Comparison of ENCODE assay signal across 1 cellular context in the genomic region with DNA sequence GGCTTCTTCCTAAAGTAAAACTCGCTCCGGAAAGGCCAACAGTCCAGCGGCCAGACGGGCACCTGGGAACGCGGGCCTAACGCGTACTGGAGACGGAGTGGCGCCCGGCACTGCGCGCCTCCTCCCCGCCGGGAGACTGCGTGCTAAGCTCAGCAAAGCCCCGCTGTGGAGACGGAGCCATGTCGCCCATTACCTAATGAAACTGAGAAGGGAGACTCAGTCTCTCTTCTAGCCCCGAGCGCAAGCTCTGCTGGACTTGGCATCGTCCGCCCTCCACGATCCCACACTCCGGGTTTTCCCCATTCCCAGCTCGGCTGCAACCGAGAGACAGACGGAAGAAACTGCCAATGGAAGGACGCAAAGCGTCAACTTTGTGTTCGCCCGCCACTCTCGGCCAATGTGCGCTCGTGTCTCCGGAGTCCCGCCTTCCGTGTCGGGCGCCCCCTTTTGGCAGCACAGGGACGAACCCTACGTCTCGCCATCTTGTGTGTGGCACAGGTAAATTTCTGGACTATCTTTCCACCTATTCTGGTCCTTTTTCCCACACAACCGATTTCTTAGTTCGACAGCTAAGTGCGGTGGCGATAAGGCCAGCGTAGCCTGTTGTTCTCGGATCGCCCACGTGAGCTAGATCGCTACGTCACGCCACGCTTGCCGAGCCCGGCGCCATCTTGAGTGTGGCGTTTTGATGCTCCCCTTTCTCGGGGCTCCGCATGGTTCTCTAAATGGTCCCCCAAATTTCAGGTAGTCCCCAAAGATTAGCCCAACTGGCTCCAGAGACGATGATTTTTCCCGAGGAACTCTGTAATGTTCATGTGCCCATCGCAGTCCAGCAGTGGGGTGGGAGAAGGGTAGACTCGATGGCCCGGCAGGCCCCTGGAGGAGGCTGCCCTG.
TF ChIP-seq lines count a peak whose summit lies in the region.

No MANE protein-coding gene starts in this region.

TF ChIP-seq in K562, 482 proteins besides CTCF, POLR2A, EP300 and RAD21 (continued from another document and continues in another):
- TF ChIP-seq, protein P1, sequence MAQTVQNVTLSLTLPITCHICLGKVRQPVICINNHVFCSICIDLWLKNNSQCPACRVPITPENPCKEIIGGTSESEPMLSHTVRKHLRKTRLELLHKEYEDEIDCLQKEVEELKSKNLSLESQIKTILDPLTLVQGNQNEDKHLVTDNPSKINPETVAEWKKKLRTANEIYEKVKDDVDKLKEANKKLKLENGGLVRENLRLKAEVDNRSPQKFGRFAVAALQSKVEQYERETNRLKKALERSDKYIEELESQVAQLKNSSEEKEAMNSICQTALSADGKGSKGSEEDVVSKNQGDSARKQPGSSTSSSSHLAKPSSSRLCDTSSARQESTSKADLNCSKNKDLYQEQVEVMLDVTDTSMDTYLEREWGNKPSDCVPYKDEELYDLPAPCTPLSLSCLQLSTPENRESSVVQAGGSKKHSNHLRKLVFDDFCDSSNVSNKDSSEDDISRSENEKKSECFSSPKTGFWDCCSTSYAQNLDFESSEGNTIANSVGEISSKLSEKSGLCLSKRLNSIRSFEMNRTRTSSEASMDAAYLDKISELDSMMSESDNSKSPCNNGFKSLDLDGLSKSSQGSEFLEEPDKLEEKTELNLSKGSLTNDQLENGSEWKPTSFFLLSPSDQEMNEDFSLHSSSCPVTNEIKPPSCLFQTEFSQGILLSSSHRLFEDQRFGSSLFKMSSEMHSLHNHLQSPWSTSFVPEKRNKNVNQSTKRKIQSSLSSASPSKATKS (CRISPR knock-in tag; IDR thresholded peaks at IDR 0.05), result no peak
- TF ChIP-seq LCOR (CRISPR knock-in tag; IDR thresholded peaks at IDR 0.05) (peak; percentile 77), ILK (tag; IDR thresholded peaks at IDR 0.05; ENCODE audit: borderline replicate concordance, low read depth) (no peak), HNRNPUL1 (IDR thresholded peaks at IDR 0.05; ENCODE audit: low read length) (no peak), TAF15 (IDR thresholded peaks at IDR 0.05; ENCODE audit: low read depth, low read length) (no peak), YY1 (IDR thresholded peaks at IDR 0.05; ENCODE audit: borderline replicate concordance in 1 of 3, control insufficient read depth in 1 of 3, extremely low read depth in 1 of 3, insufficient read depth in 3 of 3, insufficient read length in 1 of 3, insufficient replicate concordance in 2 of 3, low read depth in 1 of 3, low read length in 2 of 3) (peak; percentile 96 to 99 (median 97)), BRF1 (IDR thresholded peaks at IDR 0.05; ENCODE audit: borderline replicate concordance, extremely low read depth, insufficient read length) (no peak), DDX20 (tag; IDR thresholded peaks at IDR 0.05; ENCODE audit: low read depth) (no peak), TBP (optimal IDR thresholded peaks at IDR 0.05; ENCODE audit: low read depth, low read length) (no peak), ZEB2 (IDR thresholded peaks at IDR 0.05) (no peak), NR1H2 (CRISPR knock-in tag; IDR thresholded peaks at IDR 0.05) (peak; percentile 83; the same call in 1 of the 2 replicates), KAT7 (CRISPR knock-in tag; IDR thresholded peaks at IDR 0.05; ENCODE audit: borderline replicate concordance) (peak; percentile 86; the same call in 1 of the 2 replicates), MYC (IDR thresholded peaks at IDR 0.05; ENCODE audit: low read depth, low read length) (peak; percentile 87), MYC (CRISPR knock-in tag; IDR thresholded peaks at IDR 0.05; ENCODE audit: borderline replicate concordance, low read depth) (peak; percentile 76; the same call in 1 of the 2 replicates), ZNF76 (CRISPR knock-in tag; IDR thresholded peaks at IDR 0.05; ENCODE audit: borderline replicate concordance) (no peak), NFRKB (IDR thresholded peaks at IDR 0.05; ENCODE audit: low read depth) (peak; percentile 99), KDM2B (CRISPR knock-in tag; IDR thresholded peaks at IDR 0.05) (0 out of 2 replicates have a peak, but pooled peaks have one; percentile 27), KAT2B (IDR thresholded peaks at IDR 0.05; ENCODE audit: low read depth, low read length) (no peak), DMBX1 (CRISPR knock-in tag; IDR thresholded peaks at IDR 0.05; ENCODE audit: borderline replicate concordance) (0 out of 2 replicates have a peak, but pooled peaks have one; percentile 55), PHF21A (IDR thresholded peaks at IDR 0.05; ENCODE audit: borderline replicate concordance, low read depth) (no peak), PHF20 (IDR thresholded peaks at IDR 0.05; ENCODE audit: partially characterized antibody) (no peak), RB1 (IDR thresholded peaks at IDR 0.05; ENCODE audit: low read depth) (peak; percentile 22; the same call in 1 of the 2 replicates), EGR1 (conservative IDR thresholded peaks at IDR 0.05) (0 out of 2 replicates have a peak, but pooled peaks have one; percentile 26), HSF4 (CRISPR knock-in tag; IDR thresholded peaks at IDR 0.05; ENCODE audit: borderline replicate concordance) (no peak), NFATC3 (IDR thresholded peaks at IDR 0.05) (no peak), ZNF41 (CRISPR knock-in tag; conservative IDR thresholded peaks at IDR 0.05) (no peak), CBFA2T2 (conservative IDR thresholded peaks at IDR 0.05) (no peak), BRD4 (IDR thresholded peaks at IDR 0.05) (no peak; the same call in none of the 2 replicates), HNRNPLL (IDR thresholded peaks at IDR 0.05; ENCODE audit: low read depth, low read length, poor library complexity, severe bottlenecking) (no peak), SETDB1 (IDR thresholded peaks at IDR 0.05; ENCODE audit: low read length) (no peak), ETS2 (tag; IDR thresholded peaks at IDR 0.05; ENCODE audit: borderline replicate concordance, poor library complexity, severe bottlenecking) (no peak), MTA3 (IDR thresholded peaks at IDR 0.05; ENCODE audit: borderline replicate concordance) (peak; percentile 77), SIRT6 (IDR thresholded peaks at IDR 0.05; ENCODE audit: low read depth, low read length) (no peak), ZNF184 (CRISPR knock-in tag; IDR thresholded peaks at IDR 0.05) (no peak), ZNF778 (CRISPR knock-in tag; IDR thresholded peaks at IDR 0.05) (no peak)
- TF ChIP-seq, protein P2, sequence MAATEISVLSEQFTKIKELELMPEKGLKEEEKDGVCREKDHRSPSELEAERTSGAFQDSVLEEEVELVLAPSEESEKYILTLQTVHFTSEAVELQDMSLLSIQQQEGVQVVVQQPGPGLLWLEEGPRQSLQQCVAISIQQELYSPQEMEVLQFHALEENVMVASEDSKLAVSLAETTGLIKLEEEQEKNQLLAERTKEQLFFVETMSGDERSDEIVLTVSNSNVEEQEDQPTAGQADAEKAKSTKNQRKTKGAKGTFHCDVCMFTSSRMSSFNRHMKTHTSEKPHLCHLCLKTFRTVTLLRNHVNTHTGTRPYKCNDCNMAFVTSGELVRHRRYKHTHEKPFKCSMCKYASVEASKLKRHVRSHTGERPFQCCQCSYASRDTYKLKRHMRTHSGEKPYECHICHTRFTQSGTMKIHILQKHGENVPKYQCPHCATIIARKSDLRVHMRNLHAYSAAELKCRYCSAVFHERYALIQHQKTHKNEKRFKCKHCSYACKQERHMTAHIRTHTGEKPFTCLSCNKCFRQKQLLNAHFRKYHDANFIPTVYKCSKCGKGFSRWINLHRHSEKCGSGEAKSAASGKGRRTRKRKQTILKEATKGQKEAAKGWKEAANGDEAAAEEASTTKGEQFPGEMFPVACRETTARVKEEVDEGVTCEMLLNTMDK (IDR thresholded peaks at IDR 0.05; ENCODE audit: borderline replicate concordance, insufficient read depth, low read depth, low read length, poor library complexity, severe bottlenecking), result peak; percentile 100
- TF ChIP-seq, protein P3, sequence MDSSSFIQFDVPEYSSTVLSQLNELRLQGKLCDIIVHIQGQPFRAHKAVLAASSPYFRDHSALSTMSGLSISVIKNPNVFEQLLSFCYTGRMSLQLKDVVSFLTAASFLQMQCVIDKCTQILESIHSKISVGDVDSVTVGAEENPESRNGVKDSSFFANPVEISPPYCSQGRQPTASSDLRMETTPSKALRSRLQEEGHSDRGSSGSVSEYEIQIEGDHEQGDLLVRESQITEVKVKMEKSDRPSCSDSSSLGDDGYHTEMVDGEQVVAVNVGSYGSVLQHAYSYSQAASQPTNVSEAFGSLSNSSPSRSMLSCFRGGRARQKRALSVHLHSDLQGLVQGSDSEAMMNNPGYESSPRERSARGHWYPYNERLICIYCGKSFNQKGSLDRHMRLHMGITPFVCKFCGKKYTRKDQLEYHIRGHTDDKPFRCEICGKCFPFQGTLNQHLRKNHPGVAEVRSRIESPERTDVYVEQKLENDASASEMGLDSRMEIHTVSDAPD (CRISPR knock-in tag; IDR thresholded peaks at IDR 0.05), result no peak
- TF ChIP-seq, protein P4, sequence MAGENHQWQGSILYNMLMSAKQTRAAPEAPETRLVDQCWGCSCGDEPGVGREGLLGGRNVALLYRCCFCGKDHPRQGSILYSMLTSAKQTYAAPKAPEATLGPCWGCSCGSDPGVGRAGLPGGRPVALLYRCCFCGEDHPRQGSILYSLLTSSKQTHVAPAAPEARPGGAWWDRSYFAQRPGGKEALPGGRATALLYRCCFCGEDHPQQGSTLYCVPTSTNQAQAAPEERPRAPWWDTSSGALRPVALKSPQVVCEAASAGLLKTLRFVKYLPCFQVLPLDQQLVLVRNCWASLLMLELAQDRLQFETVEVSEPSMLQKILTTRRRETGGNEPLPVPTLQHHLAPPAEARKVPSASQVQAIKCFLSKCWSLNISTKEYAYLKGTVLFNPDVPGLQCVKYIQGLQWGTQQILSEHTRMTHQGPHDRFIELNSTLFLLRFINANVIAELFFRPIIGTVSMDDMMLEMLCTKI (IDR thresholded peaks at IDR 0.05; ENCODE audit: partially characterized antibody), result no peak
- TF ChIP-seq, protein P5, sequence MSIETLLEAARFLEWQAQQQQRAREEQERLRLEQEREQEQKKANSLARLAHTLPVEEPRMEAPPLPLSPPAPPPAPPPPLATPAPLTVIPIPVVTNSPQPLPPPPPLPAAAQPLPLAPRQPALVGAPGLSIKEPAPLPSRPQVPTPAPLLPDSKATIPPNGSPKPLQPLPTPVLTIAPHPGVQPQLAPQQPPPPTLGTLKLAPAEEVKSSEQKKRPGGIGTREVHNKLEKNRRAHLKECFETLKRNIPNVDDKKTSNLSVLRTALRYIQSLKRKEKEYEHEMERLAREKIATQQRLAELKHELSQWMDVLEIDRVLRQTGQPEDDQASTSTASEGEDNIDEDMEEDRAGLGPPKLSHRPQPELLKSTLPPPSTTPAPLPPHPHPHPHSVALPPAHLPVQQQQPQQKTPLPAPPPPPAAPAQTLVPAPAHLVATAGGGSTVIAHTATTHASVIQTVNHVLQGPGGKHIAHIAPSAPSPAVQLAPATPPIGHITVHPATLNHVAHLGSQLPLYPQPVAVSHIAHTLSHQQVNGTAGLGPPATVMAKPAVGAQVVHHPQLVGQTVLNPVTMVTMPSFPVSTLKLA (conservative IDR thresholded peaks at IDR 0.05), result peak; percentile 55 to 67; a peak in 3 of 4 replicates
- TF ChIP-seq, protein P6, sequence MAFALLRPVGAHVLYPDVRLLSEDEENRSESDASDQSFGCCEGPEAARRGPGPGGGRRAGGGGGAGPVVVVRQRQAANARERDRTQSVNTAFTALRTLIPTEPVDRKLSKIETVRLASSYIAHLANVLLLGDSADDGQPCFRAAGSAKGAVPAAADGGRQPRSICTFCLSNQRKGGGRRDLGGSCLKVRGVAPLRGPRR (CRISPR knock-in tag; IDR thresholded peaks at IDR 0.05), result no peak
- TF ChIP-seq, protein P7, sequence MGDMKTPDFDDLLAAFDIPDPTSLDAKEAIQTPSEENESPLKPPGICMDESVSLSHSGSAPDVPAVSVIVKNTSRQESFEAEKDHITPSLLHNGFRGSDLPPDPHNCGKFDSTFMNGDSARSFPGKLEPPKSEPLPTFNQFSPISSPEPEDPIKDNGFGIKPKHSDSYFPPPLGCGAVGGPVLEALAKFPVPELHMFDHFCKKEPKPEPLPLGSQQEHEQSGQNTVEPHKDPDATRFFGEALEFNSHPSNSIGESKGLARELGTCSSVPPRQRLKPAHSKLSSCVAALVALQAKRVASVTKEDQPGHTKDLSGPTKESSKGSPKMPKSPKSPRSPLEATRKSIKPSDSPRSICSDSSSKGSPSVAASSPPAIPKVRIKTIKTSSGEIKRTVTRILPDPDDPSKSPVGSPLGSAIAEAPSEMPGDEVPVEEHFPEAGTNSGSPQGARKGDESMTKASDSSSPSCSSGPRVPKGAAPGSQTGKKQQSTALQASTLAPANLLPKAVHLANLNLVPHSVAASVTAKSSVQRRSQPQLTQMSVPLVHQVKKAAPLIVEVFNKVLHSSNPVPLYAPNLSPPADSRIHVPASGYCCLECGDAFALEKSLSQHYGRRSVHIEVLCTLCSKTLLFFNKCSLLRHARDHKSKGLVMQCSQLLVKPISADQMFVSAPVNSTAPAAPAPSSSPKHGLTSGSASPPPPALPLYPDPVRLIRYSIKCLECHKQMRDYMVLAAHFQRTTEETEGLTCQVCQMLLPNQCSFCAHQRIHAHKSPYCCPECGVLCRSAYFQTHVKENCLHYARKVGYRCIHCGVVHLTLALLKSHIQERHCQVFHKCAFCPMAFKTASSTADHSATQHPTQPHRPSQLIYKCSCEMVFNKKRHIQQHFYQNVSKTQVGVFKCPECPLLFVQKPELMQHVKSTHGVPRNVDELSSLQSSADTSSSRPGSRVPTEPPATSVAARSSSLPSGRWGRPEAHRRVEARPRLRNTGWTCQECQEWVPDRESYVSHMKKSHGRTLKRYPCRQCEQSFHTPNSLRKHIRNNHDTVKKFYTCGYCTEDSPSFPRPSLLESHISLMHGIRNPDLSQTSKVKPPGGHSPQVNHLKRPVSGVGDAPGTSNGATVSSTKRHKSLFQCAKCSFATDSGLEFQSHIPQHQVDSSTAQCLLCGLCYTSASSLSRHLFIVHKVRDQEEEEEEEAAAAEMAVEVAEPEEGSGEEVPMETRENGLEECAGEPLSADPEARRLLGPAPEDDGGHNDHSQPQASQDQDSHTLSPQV (IDR thresholded peaks at IDR 0.05), result peak; percentile 27; the same call in 1 of the 2 replicates
- TF ChIP-seq, protein P8, sequence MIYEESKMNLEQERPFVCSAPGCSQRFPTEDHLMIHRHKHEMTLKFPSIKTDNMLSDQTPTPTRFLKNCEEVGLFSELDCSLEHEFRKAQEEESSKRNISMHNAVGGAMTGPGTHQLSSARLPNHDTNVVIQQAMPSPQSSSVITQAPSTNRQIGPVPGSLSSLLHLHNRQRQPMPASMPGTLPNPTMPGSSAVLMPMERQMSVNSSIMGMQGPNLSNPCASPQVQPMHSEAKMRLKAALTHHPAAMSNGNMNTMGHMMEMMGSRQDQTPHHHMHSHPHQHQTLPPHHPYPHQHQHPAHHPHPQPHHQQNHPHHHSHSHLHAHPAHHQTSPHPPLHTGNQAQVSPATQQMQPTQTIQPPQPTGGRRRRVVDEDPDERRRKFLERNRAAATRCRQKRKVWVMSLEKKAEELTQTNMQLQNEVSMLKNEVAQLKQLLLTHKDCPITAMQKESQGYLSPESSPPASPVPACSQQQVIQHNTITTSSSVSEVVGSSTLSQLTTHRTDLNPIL (CRISPR knock-in tag; IDR thresholded peaks at IDR 0.05), result no peak
- TF ChIP-seq, protein P9, sequence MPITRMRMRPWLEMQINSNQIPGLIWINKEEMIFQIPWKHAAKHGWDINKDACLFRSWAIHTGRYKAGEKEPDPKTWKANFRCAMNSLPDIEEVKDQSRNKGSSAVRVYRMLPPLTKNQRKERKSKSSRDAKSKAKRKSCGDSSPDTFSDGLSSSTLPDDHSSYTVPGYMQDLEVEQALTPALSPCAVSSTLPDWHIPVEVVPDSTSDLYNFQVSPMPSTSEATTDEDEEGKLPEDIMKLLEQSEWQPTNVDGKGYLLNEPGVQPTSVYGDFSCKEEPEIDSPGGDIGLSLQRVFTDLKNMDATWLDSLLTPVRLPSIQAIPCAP (CRISPR knock-in tag; IDR thresholded peaks at IDR 0.05; ENCODE audit: borderline replicate concordance), result no peak
- TF ChIP-seq, protein P10, sequence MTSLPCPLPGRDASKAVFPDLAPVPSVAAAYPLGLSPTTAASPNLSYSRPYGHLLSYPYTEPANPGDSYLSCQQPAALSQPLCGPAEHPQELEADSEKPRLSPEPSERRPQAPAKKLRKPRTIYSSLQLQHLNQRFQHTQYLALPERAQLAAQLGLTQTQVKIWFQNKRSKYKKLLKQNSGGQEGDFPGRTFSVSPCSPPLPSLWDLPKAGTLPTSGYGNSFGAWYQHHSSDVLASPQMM (CRISPR knock-in tag; IDR thresholded peaks at IDR 0.05), result no peak
